10 cellular contexts compared by ENCODE assay signal in the genomic region with DNA sequence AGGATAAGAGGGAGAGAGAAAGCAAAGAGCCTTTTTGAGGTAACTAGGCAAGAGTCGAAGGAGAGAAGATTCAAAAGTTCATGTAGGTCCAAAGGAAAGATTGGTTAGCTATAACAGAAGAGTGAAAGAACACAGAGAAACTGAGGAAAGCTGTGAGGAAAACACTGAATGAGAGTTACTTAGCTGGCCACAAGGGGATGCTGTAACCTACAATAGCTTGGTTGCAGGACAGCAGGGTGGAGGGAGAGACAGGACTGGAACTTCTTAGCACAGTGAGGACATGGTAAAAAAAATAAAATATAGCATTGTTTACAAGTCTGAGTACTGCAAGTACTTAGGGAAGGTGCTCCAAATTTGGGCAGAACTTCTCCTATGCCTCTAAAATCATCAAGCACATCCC. TPM values are rescaled to one million over a fixed set of nuclear protein-coding genes. Genes with fewer than 3 reads are reported as not detected.
A peak's percentile ranks its signal among the peaks of the same experiment; 100 is the strongest.
DNase-seq lines count a peak whose midpoint lies in the region; ATAC-seq, FAIRE-seq and TF ChIP-seq lines count a peak whose summit lies in the region.
"Had no signal": no experiment of that assay in that cellular context is flagged by ENCODE, and none has a peak within 500 bp of the region (broad histone marks: within the 10 kb centered on the region; RNA-seq: fewer than 3 reads in every experiment).

No MANE protein-coding gene starts in this region.

- RAD21 ChIA-PET in GM12878 (lab: Charles Lee; ENCODE audit: unreplicated experiment): interaction anchor here (2.0 kb wide), 1 partner anchor 565 kb away, joined by 4 read pairs; no protein-coding TSS in a partner anchor

- no peak overlapping the region for H3K27ac ChIP-seq in GM12878 (ENCODE audit: control insufficient read depth, insufficient read depth)
- H3K27ac ChIP-seq: SJSA1 had no signal

- FAIRE-seq in GM12878 (lab: Jason Lieb, UNC): no peak

- H4K20me1 ChIP-seq in GM12878 (ENCODE audit: control insufficient read depth, insufficient read depth): no peaks in the 10 kb centered on the region

- TF ChIP-seq POLR2A in GM12878 (IDR thresholded peaks at IDR 0.05; ENCODE audit: low read depth, low read length): no peak

- no peaks in the 10 kb centered on the region for H3K4me1 ChIP-seq in GM12878 (ENCODE audit: control insufficient read depth, insufficient read depth, low read length)
- H3K4me1 ChIP-seq: SJSA1 had no signal

- no peak overlapping the region for H3K9ac ChIP-seq in GM12878 (ENCODE audit: control insufficient read depth, insufficient read depth, low read length)

- H3K4me2 ChIP-seq in GM12878 (ENCODE audit: control insufficient read depth, insufficient read depth): no peak overlapping the region

- TF ChIP-seq EP300 in GM12878 (IDR thresholded peaks at IDR 0.05; ENCODE audit: borderline replicate concordance in 1 of 2, control insufficient read depth in 1 of 2, low read depth in 2 of 2, low read length in 2 of 2): no peak

- 0 out of 2 replicates have a peak, but pooled peaks have one; percentile 19 for TF ChIP-seq RAD21 in GM12878 (IDR thresholded peaks at IDR 0.05; ENCODE audit: insufficient read depth, low read depth, low read length)

- POLR2A ChIA-PET in GM12878 (lab: Charles Lee): no interaction called here

- SMC1A ChIA-PET in GM12878 (lab: Charles Lee; ENCODE audit: uncharacterized antibody, unreplicated experiment): interaction anchor here (1.5 to 2.1 kb wide), 2 partner anchors 10 to 16 kb away, joined by 3 to 5 read pairs; no protein-coding TSS in a partner anchor

- H3K9me3 ChIP-seq in GM12878 (replicated peaks; ENCODE audit: control insufficient read depth, insufficient read depth, low read length): no peaks in the 10 kb centered on the region
- no peaks in the 10 kb centered on the region for H3K9me3 ChIP-seq in MG63
- H3K9me3 ChIP-seq: SJSA1 had no signal

- CTCF ChIA-PET in GM12878 (lab: Yijun Ruan, JAX): interaction anchor here (0.7 to 1.6 kb wide), 6 partner anchors 10 to 564 kb away, joined by 3 to 5 read pairs (median 3); no protein-coding TSS in a partner anchor

- H2AFZ ChIP-seq in GM12878 (ENCODE audit: control insufficient read depth, low read depth, low read length): no peak overlapping the region

- H3K4me3 ChIP-seq in AG09309 (ENCODE audit: control insufficient read depth, low read depth, low read length): no peak overlapping the region
- no peak overlapping the region for H3K4me3 ChIP-seq in H7 (ENCODE audit: insufficient read depth, low read depth, low read length)
- no peak overlapping the region for H3K4me3 ChIP-seq in GM12878
- H3K4me3 ChIP-seq in MG63: no peak overlapping the region
- H3K4me3 ChIP-seq: SJSA1 had no signal

- no peaks in the 10 kb centered on the region for H3K27me3 ChIP-seq in H7 (ENCODE audit: control insufficient read depth, insufficient read depth, low read length)
- H3K27me3 ChIP-seq in GM12878 (replicated peaks in 1 of 2; ENCODE audit: control insufficient read depth in 2 of 2, insufficient read depth in 2 of 2, low read length in 1 of 2): no peaks in the 10 kb centered on the region
- H3K27me3 ChIP-seq in MG63: no peaks in the 10 kb centered on the region
- H3K27me3 ChIP-seq: SJSA1 had no signal

- in situ Hi-C loops in GM12878 (cut with MboI): no loop called here

- no peak for ATAC-seq in GM12878
- peak; percentile 42 for ATAC-seq in left lobe of liver
- ATAC-seq in HG02938 (IDR thresholded peaks at IDR 0.05; ENCODE audit: unreplicated experiment): no peak
- ATAC-seq in HG02885 (IDR thresholded peaks at IDR 0.05; ENCODE audit: poor library complexity, unreplicated experiment): no peak
- no peak for ATAC-seq in HG03196 (IDR thresholded peaks at IDR 0.05; ENCODE audit: unreplicated experiment)

- no TSS peak for BruUV-seq in GM12878 (replicated peaks; lab: Mats Ljungman, UMichigan)

- H3K79me2 ChIP-seq in GM12878 (ENCODE audit: control insufficient read depth, insufficient read depth, low read length): no peaks in the 10 kb centered on the region

- no peak for DNase-seq in AG09309 (ENCODE audit: low read depth)
- DNase-seq in H7: peak; percentile 73
- no peak for DNase-seq in GM12878 (ENCODE audit: low read depth, low spot score)
- no peak for DNase-seq in left lobe of liver (ENCODE audit: low spot score)
- no peak for DNase-seq in MG63
- DNase-seq: GF-D8 had no signal

- 0% methylated on average over 1 of the region's 1 CpG for WGBS in GM12878 (ENCODE audit: insufficient coverage, insufficient replicate concordance, low lambda C conversion rate, missing lambda C conversion rate)

- peak; percentile 51 for TF ChIP-seq CTCF in AG09309 (IDR thresholded peaks at IDR 0.05; ENCODE audit: control insufficient read depth, insufficient read depth, low read depth, low read length, missing control alignments)
- TF ChIP-seq CTCF in GM12878 (IDR thresholded peaks at IDR 0.05 in 2 of 3, conservative IDR thresholded peaks at IDR 0.05 in 1 of 3; ENCODE audit: control insufficient read depth in 2 of 3, extremely low read depth in 1 of 3, insufficient read depth in 1 of 3, low read depth in 3 of 3, low read length in 3 of 3): peak; percentile 33 to 61 (median 51)

- H3K36me3 ChIP-seq in H7 (replicated peaks; ENCODE audit: control insufficient read depth, insufficient read depth, low read length): no peaks in the 10 kb centered on the region
- H3K36me3 ChIP-seq in GM12878 (ENCODE audit: control insufficient read depth in 2 of 2, insufficient read depth in 2 of 2, low read length in 1 of 2): no peaks in the 10 kb centered on the region
- H3K36me3 ChIP-seq in MG63: no peaks in the 10 kb centered on the region
- H3K36me3 ChIP-seq: SJSA1 had no signal

- intact Hi-C loops in GM12878 (cut with micrococcal nuclease; ENCODE audit: unreplicated experiment): no loop called here

TF ChIP-seq in GM12878, 131 proteins besides CTCF, POLR2A, EP300 and RAD21:
- TF ChIP-seq ZNF207 (IDR thresholded peaks at IDR 0.05; ENCODE audit: borderline replicate concordance) (no peak), SMC3 (IDR thresholded peaks at IDR 0.05; ENCODE audit: borderline replicate concordance, low read length) (0 out of 2 replicates have a peak, but pooled peaks have one; percentile 11)

RNA-seq across cellular contexts. Expression of a gene that starts 48.3 kb away (rescaled TPM):
- 0.18 and 0.38 TPM in 2 replicates for total RNA-seq in H7 (2014; rRNA removed; shearing (Covaris generic))
- not detected in 2 replicates for total RNA-seq in GM12878 (2013; cell fraction: nucleolus; rRNA removed)
- total RNA-seq in GM12878 (2014; rRNA removed) (not detected in 2 replicates), GM12878 (2014; rRNA removed; fragmentation: Illumina TruSeq; extraction: Trizol) (not detected in 2 replicates), GM12878 (2021) (not detected in 2 replicates), left lobe of liver (2.1 TPM)
- not detected for polyA plus RNA-seq in GM12878 (2011; ENCODE audit: low read depth)
- polyA plus RNA-seq in GM12878 (2011; rRNA removed) (not detected in 2 replicates), GM12878 (2014; fragmentation: Illumina TruSeq; extraction: Trizol) (not detected in 2 replicates), GM12878 (2014; fragmentation: Nextera tagmentation; extraction: Ambion mirVana) (not detected), GM12878 (2014; rRNA removed) (not detected in 2 replicates), GM12878 (2016; fragmentation: Nextera tagmentation; extraction: Ambion mirVana) (not detected)
- polyA plus RNA-seq in GM12878 (2011; cell fraction: cytosol; rRNA removed): not detected in 2 replicates
- not detected in 2 replicates for polyA plus RNA-seq in GM12878 (2011; cell fraction: nucleus; rRNA removed)
- polyA plus RNA-seq in GM12878 (2012): not detected in 2 replicates
- polyA minus RNA-seq in GM12878 (2011; rRNA and poly(A)+ RNA removed): not detected in 2 replicates
- polyA minus RNA-seq in GM12878 (2011; cell fraction: cytosol; rRNA and poly(A)+ RNA removed): not detected in 2 replicates
- not detected in 2 replicates for polyA minus RNA-seq in GM12878 (2011; cell fraction: nucleus; rRNA and poly(A)+ RNA removed)
- not detected in 2 replicates for total RNA-seq in MG63 (2014; rRNA removed; shearing (Covaris generic); ENCODE audit: low replicate concordance)
